Comparison of ENCODE assay signal across 26 cellular contexts in the genomic region with DNA sequence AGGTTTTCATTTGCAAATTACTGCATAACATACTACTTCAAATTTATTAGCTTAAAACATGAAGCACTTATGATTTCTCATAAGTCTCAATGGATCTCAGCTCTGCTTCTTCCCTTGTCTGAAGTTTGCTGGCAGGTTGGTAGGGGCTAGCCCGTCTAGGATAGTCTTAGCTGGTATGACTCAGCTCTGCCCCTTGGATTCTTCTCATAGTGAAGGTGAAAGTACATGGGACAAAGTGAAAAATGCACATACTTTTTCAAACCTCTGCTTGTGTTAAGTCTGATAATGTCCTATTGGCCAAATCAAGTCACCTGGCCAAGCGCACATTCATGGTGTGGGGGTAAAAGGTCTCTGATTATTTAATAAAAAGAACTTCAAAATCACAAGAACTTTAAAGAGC.
DNase-seq lines count a peak whose midpoint lies in the region; ATAC-seq and TF ChIP-seq lines count a peak whose summit lies in the region.
"Had no signal": no experiment of that assay in that cellular context is flagged by ENCODE, and none has a peak within 500 bp of the region (broad histone marks: within the 10 kb centered on the region; RNA-seq: fewer than 3 reads in every experiment).

No MANE protein-coding gene starts in this region.

- no peak for TF ChIP-seq CTCF in SK-N-SH (IDR thresholded peaks at IDR 0.05)

- no peaks in the 10 kb centered on the region for H3K27me3 ChIP-seq in SK-N-SH (ENCODE audit: insufficient read depth)
- H3K27me3 ChIP-seq: BE2C had no signal

- H3K36me3 ChIP-seq in SK-N-SH (replicated peaks in 1 of 2; ENCODE audit: control insufficient read depth in 1 of 2, insufficient read depth in 2 of 2, low read length in 1 of 2), result no peaks in the 10 kb centered on the region
- H3K36me3 ChIP-seq: BE2C had no signal

- DNase-seq in SK-N-SH (no peak), astrocyte of the hippocampus (ENCODE audit: low read depth, low spot score) (peak; percentile 51), kidney tubule cell (ENCODE audit: low spot score) (peak; percentile 10), NCI-H1436 treated with DMSO at 0.1 percent for 48 hours (lab: John Stamatoyannopoulos, UW) (no peak), CD1c-positive myeloid dendritic cell (ENCODE audit: extremely low spot score) (no peak), COLO668 (lab: John Stamatoyannopoulos, UW; ENCODE audit: unreplicated experiment) (no peak)
- DNase-seq: ACHN, BE2C, DMS153, DND-41, H9, HFFc6, KBM-7, MM.1S, NCI-H1417, NCI-H1694 treated with DMSO at 0.1 percent for 48 hours, NCI-H2081, NCI-H226, NCI-H510A, NCI-H69, SHP77 had no signal

- H3K9ac ChIP-seq in SK-N-SH, result no peak overlapping the region

- no peak overlapping the region for H3K27ac ChIP-seq in SK-N-SH (ENCODE audit: low read depth in 2 of 2, low read length in 1 of 2)
- H3K27ac ChIP-seq: 22Rv1, RWPE1 had no signal

- H3K9me3 ChIP-seq in SK-N-SH, result no peaks in the 10 kb centered on the region
- H3K9me3 ChIP-seq: BE2C had no signal

- no peaks in the 10 kb centered on the region for H4K20me1 ChIP-seq in SK-N-SH (ENCODE audit: insufficient read depth)

- no peak overlapping the region for H2AFZ ChIP-seq in SK-N-SH (ENCODE audit: low read depth)

- no peaks in the 10 kb centered on the region for H3F3A ChIP-seq in SK-N-SH (replicated peaks; ENCODE audit: insufficient read depth)

- CTCF ChIA-PET in SK-N-SH (lab: Yijun Ruan, JAX), result interaction anchor here (0.7 kb wide), 1 partner anchor 69 kb away, joined by 3 read pairs; no protein-coding TSS in a partner anchor

- H3K4me1 ChIP-seq in SK-N-SH (ENCODE audit: control insufficient read depth in 1 of 2, insufficient read depth in 2 of 2, low read depth in 1 of 2, low read length in 1 of 2), result no peaks in the 10 kb centered on the region
- H3K4me1 ChIP-seq: BE2C had no signal

- WGBS in SK-N-SH (ENCODE audit: low lambda C conversion rate), result 64% methylated on average over 2 of the region's 2 CpGs

- H3K79me2 ChIP-seq in SK-N-SH (ENCODE audit: insufficient read depth), result no peaks in the 10 kb centered on the region

- H3K4me2 ChIP-seq in SK-N-SH, result no peak overlapping the region

- TF ChIP-seq RAD21 in SK-N-SH (IDR thresholded peaks at IDR 0.05; ENCODE audit: low read length), result no peak

- no peaks in the 10 kb centered on the region; the same call in 1 of the 2 replicates for H3K9me2 ChIP-seq in SK-N-SH

- no peak for TF ChIP-seq EP300 in SK-N-SH (IDR thresholded peaks at IDR 0.05; ENCODE audit: borderline replicate concordance in 1 of 2, low read depth in 1 of 2, low read length in 1 of 2)

- POLR2A ChIA-PET in SK-N-SH (lab: Yijun Ruan, JAX), result no interaction called here

- ATAC-seq in SK-N-SH treated with all-trans-retinoic acid at 6 μM for 48 hours, result peak; percentile 53; the same call in 2 of the 3 replicates
- ATAC-seq in GM19328 (IDR thresholded peaks at IDR 0.05; ENCODE audit: unreplicated experiment), result no peak
- ATAC-seq: Panc1 had no signal

- no peak overlapping the region for H3K4me3 ChIP-seq in SK-N-SH (ENCODE audit: low read depth in 2 of 2, low read length in 1 of 2)

TF ChIP-seq in SK-N-SH treated with all-trans-retinoic acid at 6 μM for 48 hours, 23 proteins besides CTCF, POLR2A, EP300 and RAD21:
- no peak for TF ChIP-seq CSDC2 (CRISPR knock-in tag; IDR thresholded peaks at IDR 0.05)
- no peak for TF ChIP-seq SNAI2 (CRISPR knock-in tag; IDR thresholded peaks at IDR 0.05)
- TF ChIP-seq, protein P1, sequence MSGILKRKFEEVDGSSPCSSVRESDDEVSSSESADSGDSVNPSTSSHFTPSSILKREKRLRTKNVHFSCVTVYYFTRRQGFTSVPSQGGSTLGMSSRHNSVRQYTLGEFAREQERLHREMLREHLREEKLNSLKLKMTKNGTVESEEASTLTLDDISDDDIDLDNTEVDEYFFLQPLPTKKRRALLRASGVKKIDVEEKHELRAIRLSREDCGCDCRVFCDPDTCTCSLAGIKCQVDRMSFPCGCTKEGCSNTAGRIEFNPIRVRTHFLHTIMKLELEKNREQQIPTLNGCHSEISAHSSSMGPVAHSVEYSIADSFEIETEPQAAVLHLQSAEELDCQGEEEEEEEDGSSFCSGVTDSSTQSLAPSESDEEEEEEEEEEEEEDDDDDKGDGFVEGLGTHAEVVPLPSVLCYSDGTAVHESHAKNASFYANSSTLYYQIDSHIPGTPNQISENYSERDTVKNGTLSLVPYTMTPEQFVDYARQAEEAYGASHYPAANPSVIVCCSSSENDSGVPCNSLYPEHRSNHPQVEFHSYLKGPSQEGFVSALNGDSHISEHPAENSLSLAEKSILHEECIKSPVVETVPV (CRISPR knock-in tag; IDR thresholded peaks at IDR 0.05), result no peak
- TF ChIP-seq BACH2 (CRISPR knock-in tag; IDR thresholded peaks at IDR 0.05; ENCODE audit: borderline replicate concordance), result no peak
- TF ChIP-seq GLIS3 (CRISPR knock-in tag; IDR thresholded peaks at IDR 0.05), result no peak
TF ChIP-seq in SK-N-SH treated with all-trans-retinoic acid at 6 μM for 48 hours: peak in this region for 0.

TF ChIP-seq in SK-N-SH, 30 proteins besides CTCF, POLR2A, EP300 and RAD21:
- TF ChIP-seq JUND (IDR thresholded peaks at IDR 0.05) (no peak), FOXM1 (IDR thresholded peaks at IDR 0.05; ENCODE audit: low read depth) (no peak), TCF12 (IDR thresholded peaks at IDR 0.05) (no peak), POLR2AphosphoS5 (IDR thresholded peaks at IDR 0.05; ENCODE audit: low read depth, low read length) (no peak)
- TF ChIP-seq, protein P2, sequence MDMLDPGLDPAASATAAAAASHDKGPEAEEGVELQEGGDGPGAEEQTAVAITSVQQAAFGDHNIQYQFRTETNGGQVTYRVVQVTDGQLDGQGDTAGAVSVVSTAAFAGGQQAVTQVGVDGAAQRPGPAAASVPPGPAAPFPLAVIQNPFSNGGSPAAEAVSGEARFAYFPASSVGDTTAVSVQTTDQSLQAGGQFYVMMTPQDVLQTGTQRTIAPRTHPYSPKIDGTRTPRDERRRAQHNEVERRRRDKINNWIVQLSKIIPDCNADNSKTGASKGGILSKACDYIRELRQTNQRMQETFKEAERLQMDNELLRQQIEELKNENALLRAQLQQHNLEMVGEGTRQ (IDR thresholded peaks at IDR 0.05; ENCODE audit: borderline replicate concordance, low read depth, low read length), result no peak
TF ChIP-seq in SK-N-SH: peak in this region for 0.

Comparison
In these comparisons a context has a peak if more than half of its experiments do, and no peak if none do; other contexts are left out.
1. DNase-seq: peak in astrocyte of the hippocampus (single experiment) and kidney tubule cell (single experiment); none in SK-N-SH (single experiment), NCI-H1436 treated with DMSO at 0.1 percent for 48 hours (single experiment), CD1c-positive myeloid dendritic cell (single experiment) and COLO668 (single experiment).